8 cellular contexts compared by ENCODE assay signal in the genomic region with DNA sequence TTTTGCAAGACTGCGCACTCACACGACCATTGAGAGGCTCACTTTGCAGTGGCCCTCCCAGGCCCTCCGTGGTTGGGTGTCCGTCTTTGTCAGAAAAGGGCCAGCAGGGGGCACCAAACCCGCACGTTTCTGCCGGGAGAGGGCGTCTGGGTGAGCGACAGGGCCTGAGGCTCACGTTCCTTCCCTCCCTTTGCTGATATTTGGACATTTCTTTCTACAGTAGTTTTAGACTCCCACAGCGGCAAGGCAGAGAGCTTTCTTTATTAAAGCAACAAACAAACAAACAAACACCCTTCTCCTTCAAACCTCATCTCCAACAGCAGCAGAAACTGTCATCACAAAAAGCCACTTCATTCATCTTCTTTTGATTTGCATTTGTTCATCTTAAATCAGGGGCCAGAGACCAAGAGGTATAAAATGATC.
A peak's percentile ranks its signal among the peaks of the same experiment; 100 is the strongest.
DNase-seq lines count a peak whose midpoint lies in the region; FAIRE-seq and TF ChIP-seq lines count a peak whose summit lies in the region.

No MANE protein-coding gene starts in this region.

- H2BK20ac ChIP-seq in H9 (ENCODE audit: low read depth, low read length, poor library complexity, severe bottlenecking) = no peak overlapping the region

- no peaks in the 10 kb centered on the region for H3K36me3 Mint-ChIP-seq in H9 (ENCODE audit: insufficient read depth in 1 of 3, low read depth in 3 of 3)

- FAIRE-seq in frontal cortex (lab: Jason Lieb, UNC) (no peak), urothelium cell line (lab: Jason Lieb, UNC) (no peak)

- no peak overlapping the region for H3K27ac Mint-ChIP-seq in H9

- H3K79me2 ChIP-seq in H9 (ENCODE audit: insufficient read depth, low read length) = no peaks in the 10 kb centered on the region
- no peaks in the 10 kb centered on the region for H3K79me2 ChIP-seq in trophoblast cell (ENCODE audit: control insufficient read depth, insufficient read depth, low read length, poor library complexity)

- H3K14ac ChIP-seq in H9 (ENCODE audit: insufficient read depth, low read length) = no peak overlapping the region
- H3K14ac ChIP-seq in trophoblast cell (ENCODE audit: low read length) = no peak overlapping the region

- H3K79me1 ChIP-seq in H9 (ENCODE audit: insufficient read depth, low read depth, low read length, poor library complexity, severe bottlenecking) (no peaks in the 10 kb centered on the region), trophoblast cell (ENCODE audit: low read length) (peaks cover 2% of the 10 kb centered on the region)

- no peak overlapping the region for H3K4ac ChIP-seq in H9 (ENCODE audit: low read depth, low read length)
- no peak overlapping the region for H3K4ac ChIP-seq in trophoblast cell (ENCODE audit: low read depth, low read length)

- H2AFZ ChIP-seq in H9 (ENCODE audit: low read length) = no peak overlapping the region
- H2AFZ ChIP-seq in trophoblast cell (ENCODE audit: insufficient read depth, low read length, poor library complexity) = no peak overlapping the region

- H3K23ac ChIP-seq in H9 (ENCODE audit: insufficient read length, low read depth, low read length) (no peak overlapping the region), trophoblast cell (ENCODE audit: low read length) (no peak overlapping the region)

- WGBS in H9 (ENCODE audit: extremely low coverage, insufficient read length, low lambda C conversion rate) = no CpG with 5 or more reads among the region's 11 CpGs
- no CpG with 5 or more reads among the region's 11 CpGs for WGBS in trophoblast cell (ENCODE audit: extremely low coverage, insufficient coverage, insufficient read length)

- H3K9me3 Mint-ChIP-seq in H9 = no peaks in the 10 kb centered on the region

- peaks cover 1% of the 10 kb centered on the region; the same call in 1 of the 2 replicates for H3K4me1 ChIP-seq in H9 (ENCODE audit: insufficient read depth, low read length)
- peaks cover 37% of the 10 kb centered on the region for H3K4me1 ChIP-seq in SJSA1 (replicated peaks)
- peaks cover 5 to 6% of the 10 kb centered on the region in 2 experiments for H3K4me1 ChIP-seq in trophoblast cell (ENCODE audit: control insufficient read depth in 1 of 2, insufficient read depth in 2 of 2, low read length in 2 of 2)

- no peak overlapping the region for H3K4me2 ChIP-seq in H9 (ENCODE audit: insufficient read depth, insufficient read length, low read length)
- no peak overlapping the region for H3K4me2 ChIP-seq in trophoblast cell (ENCODE audit: low read length)

- no peak overlapping the region for H2BK12ac ChIP-seq in H9 (ENCODE audit: insufficient read length, low read depth, low read length)
- H2BK12ac ChIP-seq in trophoblast cell (ENCODE audit: low read length) = no peak overlapping the region

- H3K4me1 Mint-ChIP-seq in H9 = peaks cover 12 to 18% of the 10 kb centered on the region in 2 experiments

- no peak overlapping the region for H3K4me3 Mint-ChIP-seq in H9

- H4K12ac ChIP-seq in trophoblast cell (ENCODE audit: low read depth, low read length) = no peak overlapping the region

- H3K27me3 Mint-ChIP-seq in H9 (ENCODE audit: low read depth) = no peaks in the 10 kb centered on the region; the same call in 1 of the 2 replicates

- DNase-seq in GM03348 (ENCODE audit: low spot score) = peak; percentile 92
- DNase-seq in H9 = peak; percentile 90
- DNase-seq in M059J (ENCODE audit: low read depth) = peak; percentile 83
- peak; percentile 87 to 89 for DNase-seq in SJSA1 (ENCODE audit: low read depth in 1 of 2, low spot score in 2 of 2)
- peak; percentile 95 for DNase-seq in activated effector memory CD4-positive, alpha-beta T cell treated with anti-CD3 and anti-CD28 coated beads, Interleukin-2, amount 50 U/mL, for 16 hours
- peak; percentile 56 to 85 for DNase-seq in frontal cortex (ENCODE audit: low spot score in 2 of 2)
- DNase-seq in trophoblast cell = peak; percentile 83 to 95
- DNase-seq in urothelium cell line (ENCODE audit: low spot score) = peak; percentile 86

- H3K36me3 ChIP-seq in SJSA1 (no peaks in the 10 kb centered on the region), trophoblast cell (ENCODE audit: control insufficient read depth in 1 of 2, insufficient read depth in 2 of 2, low read length in 2 of 2) (no peaks in the 10 kb centered on the region)

- H3K9me3 ChIP-seq in H9 (ENCODE audit: control insufficient read depth, low read depth, low read length) (no peaks in the 10 kb centered on the region), SJSA1 (replicated peaks) (no peaks in the 10 kb centered on the region), trophoblast cell (ENCODE audit: insufficient read depth, low read depth, low read length) (peaks cover 2% of the 10 kb centered on the region)

- no peaks in the 10 kb centered on the region for H3K23me2 ChIP-seq in H9 (ENCODE audit: insufficient read length, low read depth, low read length, poor library complexity, severe bottlenecking)

- H2BK5ac ChIP-seq in H9 (ENCODE audit: insufficient read length, low read length) = no peak overlapping the region
- H2BK5ac ChIP-seq in trophoblast cell (ENCODE audit: low read depth, low read length, poor library complexity) = no peak overlapping the region

- H2BK15ac ChIP-seq in H9 (ENCODE audit: low read depth, low read length) = no peak overlapping the region

- H4K91ac ChIP-seq in H9 (ENCODE audit: insufficient read length, low read depth, low read length) (no peak overlapping the region), trophoblast cell (ENCODE audit: low read depth, low read length) (no peak overlapping the region)

- no peak overlapping the region for H3K4me3 ChIP-seq in SJSA1
- H3K4me3 ChIP-seq in trophoblast cell (ENCODE audit: low read depth, low read length) = no peak overlapping the region

- H4K8ac ChIP-seq in H9 (replicated peaks; ENCODE audit: insufficient read length, low read depth, low read length) = no peak overlapping the region
- H4K8ac ChIP-seq in trophoblast cell (ENCODE audit: low read depth, low read length) = no peak overlapping the region

- H3K56ac ChIP-seq in H9 (ENCODE audit: insufficient read length, low read depth, low read length) = no peak overlapping the region

- no peak overlapping the region for H3T11ph ChIP-seq in H9 (ENCODE audit: low read length)

- H3K27ac ChIP-seq in H9 (ENCODE audit: insufficient read length, low read depth, low read length) (no peak overlapping the region), SJSA1 (peak overlapping the region; percentile 27; the same call in 1 of the 2 replicates), trophoblast cell (ENCODE audit: low read depth, low read length) (no peak overlapping the region)

- H4K5ac ChIP-seq in H9 (ENCODE audit: insufficient read length, low read depth, low read length) = no peak overlapping the region

- H4K20me1 ChIP-seq in H9 (ENCODE audit: control insufficient read depth, insufficient read depth, insufficient read length) = no peaks in the 10 kb centered on the region

- H3K18ac ChIP-seq in H9 (ENCODE audit: insufficient read length, low read depth, low read length) (no peak overlapping the region), trophoblast cell (ENCODE audit: low read length) (no peak overlapping the region)

- H3K9ac ChIP-seq in H9 (ENCODE audit: extremely low read depth, insufficient read length, low read length) = no peak overlapping the region
- no peak overlapping the region for H3K9ac ChIP-seq in trophoblast cell (ENCODE audit: low read length)

- no peak overlapping the region for H2BK120ac ChIP-seq in H9 (ENCODE audit: low read depth, low read length, poor library complexity, severe bottlenecking)
- no peak overlapping the region for H2BK120ac ChIP-seq in trophoblast cell (ENCODE audit: insufficient read depth, low read length, poor library complexity)

- peak; percentile 97 for TF ChIP-seq CTCF in H9 (conservative IDR thresholded peaks at IDR 0.05)

- H2AK5ac ChIP-seq in H9 (ENCODE audit: insufficient read length, low read length) (no peak overlapping the region), trophoblast cell (ENCODE audit: low read length) (no peak overlapping the region)

- H3K27me3 ChIP-seq in H9 (ENCODE audit: insufficient read depth, low read length) = no peaks in the 10 kb centered on the region
- H3K27me3 ChIP-seq in SJSA1 (replicated peaks) = no peaks in the 10 kb centered on the region
- no peaks in the 10 kb centered on the region for H3K27me3 ChIP-seq in trophoblast cell (ENCODE audit: insufficient read depth, low read length)
